Comparison of ENCODE assay signal across 8 cellular contexts in genomic region chr9:95462419-95463121, GRCh38. TPM values are rescaled to one million over a fixed set of nuclear protein-coding genes. Genes with fewer than 3 reads are reported as not detected.
DNase-seq lines count a peak whose midpoint lies in the region; ATAC-seq, FAIRE-seq and TF ChIP-seq lines count a peak whose summit lies in the region.

No MANE protein-coding gene starts in this region.

- DNase-seq in GM18507 (ENCODE audit: extremely low spot score, insufficient read length, low read depth) (peak; percentile 74), NCI-H2081 treated with DMSO at 0.1 percent for 48 hours (lab: John Stamatoyannopoulos, UW) (peak; percentile 22), left lung (peak in 1 of 2 donors; percentile 65), HEK293T (ENCODE audit: extremely low spot score) (no peak)
- DNase-seq in central memory CD8-positive, alpha-beta T cell (ENCODE audit: low spot score in 2 of 2), result peak; percentile 50 to 82
- peak; percentile 45 to 77 (median 53) for DNase-seq in stimulated activated CD4-positive, alpha-beta T cell treated with anti-CD3 and anti-CD28 coated beads, TNF-alpha, amount 100 ng/mL, for 24 hours (ENCODE audit: low read depth in 3 of 3)

- H3K27me3 ChIP-seq in left lung, result peaks cover 0 to 24% of the 10 kb centered on the region in 2 donors

- H3K36me3 Mint-ChIP-seq in central memory CD8-positive, alpha-beta T cell (ENCODE audit: insufficient read depth), result peaks cover 39% of the 10 kb centered on the region

- H3K27ac ChIP-seq in left lung, result peak overlapping the region in 1 of 2 donors; percentile 40

- peaks cover 0 to 16% of the 10 kb centered on the region in 2 donors for H3K36me3 ChIP-seq in left lung

- POLR2A ChIA-PET in HEK293T (lab: Yijun Ruan, JAX), result no interaction called here

- H3K27ac Mint-ChIP-seq in central memory CD8-positive, alpha-beta T cell (ENCODE audit: low read depth), result peak overlapping the region; percentile 34

- no peaks in the 10 kb centered on the region for H3K27me3 Mint-ChIP-seq in central memory CD8-positive, alpha-beta T cell

- TF ChIP-seq CTCF in left lung (IDR thresholded peaks at IDR 0.05), result no peak

- H3K9me3 Mint-ChIP-seq in central memory CD8-positive, alpha-beta T cell, result no peaks in the 10 kb centered on the region

- peak; percentile 94 for ATAC-seq in HG02852 (IDR thresholded peaks at IDR 0.05; ENCODE audit: unreplicated experiment)
- ATAC-seq in activated CD4-positive, CD25-positive, alpha-beta regulatory T cell treated with anti-CD3 and anti-CD28 coated beads, Interleukin-2, amount 50 U/mL, for 24 hours, result peak; percentile 93 to 94
- peak; percentile 99 for ATAC-seq in central memory CD8-positive, alpha-beta T cell (replicated peaks; ENCODE audit: extremely low read depth, poor library complexity, severe bottlenecking)
- peak; percentile 90 for ATAC-seq in left lung

- intact Hi-C loops in left lung (cut with DNase I), result no loop called here

- peak; percentile 97 for FAIRE-seq in GM18507 (lab: Jason Lieb, UNC)

- peaks cover 15 to 16% of the 10 kb centered on the region in 2 donors for H3K4me1 ChIP-seq in left lung

- peaks cover 54% of the 10 kb centered on the region for H3K4me1 Mint-ChIP-seq in central memory CD8-positive, alpha-beta T cell

- H3K9me3 ChIP-seq in left lung, result no peaks in the 10 kb centered on the region

- H3K4me3 Mint-ChIP-seq in central memory CD8-positive, alpha-beta T cell, result peak overlapping the region; percentile 77

- CTCF ChIA-PET in HEK293T (lab: Yijun Ruan, JAX), result no interaction called here

- peak overlapping the region in 1 of 2 donors; percentile 4 for H3K4me3 ChIP-seq in left lung

TF ChIP-seq in HEK293T, 16 proteins besides CTCF, POLR2A, EP300 and RAD21:
- TF ChIP-seq ZNF384 (IDR thresholded peaks at IDR 0.05), result no peak
- TF ChIP-seq NFRKB (IDR thresholded peaks at IDR 0.05), result no peak
- no peak for TF ChIP-seq TARDBP (IDR thresholded peaks at IDR 0.05)
- TF ChIP-seq FOXK2 (IDR thresholded peaks at IDR 0.05), result no peak
- TF ChIP-seq ELF4 (IDR thresholded peaks at IDR 0.05), result no peak
- TF ChIP-seq L3MBTL2 (conservative IDR thresholded peaks at IDR 0.05), result no peak
- no peak for TF ChIP-seq BHLHE40 (IDR thresholded peaks at IDR 0.05; ENCODE audit: borderline replicate concordance)
- no peak for TF ChIP-seq SUZ12 (IDR thresholded peaks at IDR 0.05)
- TF ChIP-seq ARNT (IDR thresholded peaks at IDR 0.05), result no peak
- no peak for TF ChIP-seq PKNOX1 (IDR thresholded peaks at IDR 0.05)
- no peak for TF ChIP-seq FOXA1 (IDR thresholded peaks at IDR 0.05)
- TF ChIP-seq HDGF (IDR thresholded peaks at IDR 0.05; ENCODE audit: borderline replicate concordance), result no peak
- TF ChIP-seq LEF1 (IDR thresholded peaks at IDR 0.05; ENCODE audit: borderline replicate concordance), result no peak
- no peak for TF ChIP-seq CTBP1 (IDR thresholded peaks at IDR 0.05; ENCODE audit: borderline replicate concordance)
- no peak for TF ChIP-seq FOXM1 (IDR thresholded peaks at IDR 0.05; ENCODE audit: borderline replicate concordance)
- TF ChIP-seq SP1 (IDR thresholded peaks at IDR 0.05), result no peak

RNA-seq across cellular contexts. Expression of gene PTCH1, which starts 54.2 kb away (rescaled TPM):
- 10 to 100 TPM; 19.7 to 29.9 TPM for total RNA-seq in left lung
